8 cellular contexts compared by ENCODE assay signal in genomic region chr6:170279977-170280688, GRCh38. TPM values are rescaled to one million over a fixed set of nuclear protein-coding genes. Genes with fewer than 3 reads are reported as not detected.
DNase-seq lines count a peak whose midpoint lies in the region; ATAC-seq, FAIRE-seq and TF ChIP-seq lines count a peak whose summit lies in the region.

No MANE protein-coding gene starts in this region.

- peaks cover 13% of the 10 kb centered on the region for H3K36me3 ChIP-seq in bronchial epithelial cell (ENCODE audit: control insufficient read depth, insufficient read depth, low read length)
- H3K36me3 ChIP-seq in mucosa of descending colon (ENCODE audit: low read depth) = no peaks in the 10 kb centered on the region

- FAIRE-seq in bronchial epithelial cell (lab: Jason Lieb, UNC) = no peak

- TF ChIP-seq CTCF in bronchial epithelial cell (IDR thresholded peaks at IDR 0.05; ENCODE audit: insufficient read depth, low read length, severe bottlenecking) (peak; percentile 9), mucosa of descending colon (IDR thresholded peaks at IDR 0.05) (no peak)

- H3K9me3 ChIP-seq in mucosa of descending colon = no peaks in the 10 kb centered on the region

- H3K4me1 ChIP-seq in mucosa of descending colon (ENCODE audit: low read depth) = no peaks in the 10 kb centered on the region

- H3K27me3 ChIP-seq in bronchial epithelial cell (ENCODE audit: control insufficient read depth, insufficient read depth, low read length) = peaks cover 2% of the 10 kb centered on the region

- intact Hi-C loops in mucosa of descending colon (cut with DNase I, micrococcal nuclease) = no loop called here

- DNase-seq in activated CD4-positive, alpha-beta T cell treated with anti-CD3 and anti-CD28 coated beads for 48 hours = peak; percentile 51
- DNase-seq in activated CD4-positive, alpha-beta T cell treated with anti-CD3 and anti-CD28 coated beads, Interleukin-2, amount 50 U/mL, for 4 hours = no peak
- peak; percentile 95 for DNase-seq in NCI-H526 treated with DMSO at 0.1 percent for 48 hours (lab: John Stamatoyannopoulos, UW)
- peak; percentile 67 for DNase-seq in bronchial epithelial cell (ENCODE audit: low read depth)
- peak; percentile 84 to 91 (median 90) for DNase-seq in mucosa of descending colon
- no peak for DNase-seq in islet precursor cell

- H3K4me3 ChIP-seq in bronchial epithelial cell (ENCODE audit: low read depth, low read length) (peak overlapping the region; percentile 8), mucosa of descending colon (no peak overlapping the region)

- ATAC-seq in HG03108 (IDR thresholded peaks at IDR 0.05; ENCODE audit: unreplicated experiment) (peak; percentile 83), mucosa of descending colon (peak; percentile 93), GM18519 (IDR thresholded peaks at IDR 0.05; ENCODE audit: low FRiP score, unreplicated experiment) (no peak)

RNA-seq across cellular contexts. Expression of gene DLL1, which starts 10.7 kb away (rescaled TPM):
- total RNA-seq in bronchial epithelial cell = 4.1 and 4.7 TPM in 2 replicates
- 10 to 100 TPM; 11.0 to 24.0 (median 16.5) TPM for total RNA-seq in mucosa of descending colon

RNA-seq across cellular contexts. Expression of gene FAM120B, which starts 26.4 kb away (rescaled TPM):
- total RNA-seq in bronchial epithelial cell = 7.1 and 11.8 TPM in 2 replicates
- 10 to 100 TPM; 30.7 to 40.0 (median 38.3) TPM for total RNA-seq in mucosa of descending colon

Comparison
In these comparisons a context has a peak if more than half of its experiments do, and no peak if none do; other contexts are left out.
1. DNase-seq: peak in activated CD4-positive, alpha-beta T cell treated with anti-CD3 and anti-CD28 coated beads for 48 hours (single experiment), NCI-H526 treated with DMSO at 0.1 percent for 48 hours (single experiment), bronchial epithelial cell (single experiment) and mucosa of descending colon (3 of 3); none in activated CD4-positive, alpha-beta T cell treated with anti-CD3 and anti-CD28 coated beads, Interleukin-2, amount 50 U/mL, for 4 hours (0 of 2) and islet precursor cell (single experiment).